In the genomic region with DNA sequence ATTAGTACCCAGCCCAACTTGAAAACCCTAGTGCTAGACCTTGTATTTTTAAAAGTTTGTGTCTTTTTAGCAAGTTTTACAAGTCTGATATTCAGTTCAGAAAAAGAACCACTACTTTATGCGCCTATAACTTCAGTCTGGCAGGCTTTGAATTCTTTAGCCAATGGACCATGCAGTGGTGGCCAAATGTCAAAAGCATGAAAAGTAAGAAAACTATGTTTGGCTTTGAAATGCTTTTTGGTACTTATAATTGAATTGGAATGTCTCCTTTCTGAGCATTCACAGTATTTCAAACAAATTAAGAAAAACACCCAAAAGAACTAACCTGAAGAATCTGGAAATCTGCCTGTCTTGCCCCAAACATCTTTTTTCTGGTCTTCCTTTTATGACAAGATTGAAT, we compare ENCODE assay signal across 20 cellular contexts. TPM values are rescaled to one million over a fixed set of nuclear protein-coding genes. Genes with fewer than 3 reads are reported as not detected.
A peak's percentile ranks its signal among the peaks of the same experiment; 100 is the strongest.
DNase-seq lines count a peak whose midpoint lies in the region; ATAC-seq and TF ChIP-seq lines count a peak whose summit lies in the region.
"Had no signal": no experiment of that assay in that cellular context is flagged by ENCODE, and none has a peak within 500 bp of the region (broad histone marks: within the 10 kb centered on the region; RNA-seq: fewer than 3 reads in every experiment).

No MANE protein-coding gene starts in this region.

- TF ChIP-seq POLR2A in thyroid gland (IDR thresholded peaks at IDR 0.05): no peak

- intact Hi-C loops in activated CD4-positive, alpha-beta T cell treated with anti-CD3 and anti-CD28 coated beads for 36 hours (cut with DNase I, micrococcal nuclease): no loop called here
- intact Hi-C loops in thyroid gland (cut with DNase I): no loop called here

- ATAC-seq in activated CD4-positive, alpha-beta T cell treated with anti-CD3 and anti-CD28 coated beads for 36 hours: no peak
- ATAC-seq in GM21447 (IDR thresholded peaks at IDR 0.05; ENCODE audit: unreplicated experiment): no peak

- H3K9me3 ChIP-seq in thyroid gland: no peaks in the 10 kb centered on the region
- H3K9me3 ChIP-seq: esophagus muscularis mucosa, suprapubic skin had no signal

- peaks cover 28% of the 10 kb centered on the region for H3K4me1 Mint-ChIP-seq in activated CD4-positive, alpha-beta T cell treated with anti-CD3 and anti-CD28 coated beads for 36 hours

- POLR2A ChIA-PET in activated CD4-positive, alpha-beta T cell treated with anti-CD3 and anti-CD28 coated beads for 36 hours (lab: Charles Lee): interaction anchor here (0.7 kb wide), 1 partner anchor 43 kb away, joined by 6 read pairs; no protein-coding TSS in a partner anchor

- H3K4me3 ChIP-seq in astrocyte of the cerebellum (ENCODE audit: low read depth, low read length) (no peak overlapping the region), thyroid gland (replicated peaks in 1 of 3) (no peak overlapping the region)
- H3K4me3 ChIP-seq: esophagus muscularis mucosa, GM12878, suprapubic skin had no signal

- WGBS in thyroid gland, 2 donors: 43 to 58% methylated on average over 1 of the region's 1 CpG

- H3K4me3 Mint-ChIP-seq in activated CD4-positive, alpha-beta T cell treated with anti-CD3 and anti-CD28 coated beads for 36 hours: no peak overlapping the region
- H3K4me3 Mint-ChIP-seq: brain; CD8-positive, alpha-beta T cell had no signal

- CTCF ChIA-PET in activated CD4-positive, alpha-beta T cell treated with anti-CD3 and anti-CD28 coated beads for 36 hours (lab: Charles Lee): interaction anchor here (1.8 kb wide), 1 partner anchor 14 kb away, joined by 4 read pairs; no protein-coding TSS in a partner anchor

- in situ Hi-C loops in astrocyte of the cerebellum (cut with HindIII; ENCODE audit: low sequenced_read_pairs): loop anchor here (5.0 kb wide), 1 partner anchor 103 kb away; no protein-coding TSS in a partner anchor

- H3K27ac ChIP-seq in thyroid gland: peak overlapping the region; percentile 48 to 84 (median 77)
- H3K27ac ChIP-seq: 22Rv1, esophagus muscularis mucosa, suprapubic skin had no signal

- H3K27ac Mint-ChIP-seq in activated CD4-positive, alpha-beta T cell treated with anti-CD3 and anti-CD28 coated beads for 36 hours: peak overlapping the region; percentile 27
- H3K27ac Mint-ChIP-seq: CD8-positive, alpha-beta T cell had no signal

- H3K4me1 ChIP-seq in thyroid gland: peaks cover 54 to 61% of the 10 kb centered on the region in 2 donors

- H3K27me3 Mint-ChIP-seq in activated CD4-positive, alpha-beta T cell treated with anti-CD3 and anti-CD28 coated beads for 36 hours: no peaks in the 10 kb centered on the region
- H3K27me3 Mint-ChIP-seq: brain; naive thymus-derived CD8-positive, alpha-beta T cell had no signal

- H3K36me3 Mint-ChIP-seq in activated CD4-positive, alpha-beta T cell treated with anti-CD3 and anti-CD28 coated beads for 36 hours (ENCODE audit: low read depth): peaks cover 12% of the 10 kb centered on the region

- H3K27me3 ChIP-seq in thyroid gland: no peaks in the 10 kb centered on the region
- H3K27me3 ChIP-seq: esophagus muscularis mucosa, suprapubic skin had no signal

- TF ChIP-seq CTCF in astrocyte of the cerebellum (IDR thresholded peaks at IDR 0.05; ENCODE audit: low read depth, low read length, missing control alignments) (no peak), thyroid gland (IDR thresholded peaks at IDR 0.05) (no peak)

- H3K36me3 ChIP-seq in thyroid gland: peaks cover 5% of the 10 kb centered on the region in 2 donors

- H3K9me3 Mint-ChIP-seq in activated CD4-positive, alpha-beta T cell treated with anti-CD3 and anti-CD28 coated beads for 36 hours (ENCODE audit: low read depth): no peaks in the 10 kb centered on the region
- H3K9me3 Mint-ChIP-seq: CD8-positive, alpha-beta T cell had no signal

- no peak for DNase-seq in activated CD4-positive, alpha-beta T cell treated with anti-CD3 and anti-CD28 coated beads for 36 hours
- no peak for DNase-seq in activated CD4-positive, alpha-beta T cell treated with anti-CD3 and anti-CD28 coated beads, Interleukin-2, amount 50 U/mL, for 48 hours
- DNase-seq in astrocyte of the cerebellum (ENCODE audit: low read depth) (peak; percentile 74), kidney tubule cell (ENCODE audit: low spot score) (peak; percentile 78), thyroid gland (peak; percentile 42 to 62), NCI-H1694 treated with DMSO at 0.1 percent for 48 hours (lab: John Stamatoyannopoulos, UW) (no peak), NCI-H2227 (lab: John Stamatoyannopoulos, UW; ENCODE audit: unreplicated experiment) (no peak)
- DNase-seq: activated CD8-positive, alpha-beta memory T cell treated with anti-CD3 and anti-CD28 coated beads for 24 hours; activated effector memory CD4-positive, alpha-beta T cell treated with anti-CD3 and anti-CD28 coated beads, Interleukin-2, amount 50 U/mL, for 16 hours; NCI-H2081 treated with DMSO at 0.1 percent for 48 hours had no signal

RNA-seq across cellular contexts. Expression of a gene that starts 12.8 kb away (rescaled TPM):
- 10 to 100 TPM; 33.3 to 36.5 TPM for total RNA-seq in activated CD4-positive, alpha-beta T cell treated with anti-CD3 and anti-CD28 coated beads for 36 hours
- 10 to 100 TPM; 49.8 to 83.2 (median 69.3) TPM for total RNA-seq in thyroid gland

RNA-seq across cellular contexts. Expression of a gene that starts 12.9 kb away (rescaled TPM):
- total RNA-seq in activated CD4-positive, alpha-beta T cell treated with anti-CD3 and anti-CD28 coated beads for 36 hours: under 1 TPM; 0.07 to 0.09 TPM
- under 1 TPM; 0.13 to 0.33 (median 0.14) TPM for total RNA-seq in thyroid gland
- total RNA-seq: Daoy, RPMI7951 had no signal

RNA-seq across cellular contexts. Expression of a gene that starts 42.8 kb away (rescaled TPM):
- total RNA-seq in activated CD4-positive, alpha-beta T cell treated with anti-CD3 and anti-CD28 coated beads for 36 hours: 10 to 100 TPM; 23.0 to 23.8 TPM
- total RNA-seq in thyroid gland: 100 to 1,000 TPM in 2 of 4 donors, 10 to 100 TPM in 2; 64.6 to 105 (median 101) TPM

RNA-seq across cellular contexts. Expression of a gene that starts 42.8 kb away (rescaled TPM):
- 1 to 10 TPM; 1.8 to 2.3 TPM for total RNA-seq in activated CD4-positive, alpha-beta T cell treated with anti-CD3 and anti-CD28 coated beads for 36 hours
- 10 to 100 TPM in 3 of 4 donors, 1 to 10 TPM in 1; 8.9 to 17.8 (median 11.7) TPM for total RNA-seq in thyroid gland

Comparison
In these comparisons a context has a peak if more than half of its experiments do, and no peak if none do; other contexts are left out.
1. DNase-seq: peak in astrocyte of the cerebellum (single experiment), kidney tubule cell (single experiment) and thyroid gland (2 of 2); none in activated CD4-positive, alpha-beta T cell treated with anti-CD3 and anti-CD28 coated beads for 36 hours (single experiment), activated CD4-positive, alpha-beta T cell treated with anti-CD3 and anti-CD28 coated beads, Interleukin-2, amount 50 U/mL, for 48 hours (0 of 2), NCI-H1694 treated with DMSO at 0.1 percent for 48 hours (single experiment) and NCI-H2227 (single experiment).